Comparison of ENCODE assay signal across 8 cellular contexts in genomic region chr15:63042879-63043340, GRCh38. TPM values are rescaled to one million over a fixed set of nuclear protein-coding genes. Genes with fewer than 3 reads are reported as not detected.
DNase-seq lines count a peak whose midpoint lies in the region; ATAC-seq and TF ChIP-seq lines count a peak whose summit lies in the region.

No MANE protein-coding gene starts in this region.

- no peaks in the 10 kb centered on the region for H3K27me3 ChIP-seq in foreskin keratinocyte
- no peaks in the 10 kb centered on the region for H3K27me3 ChIP-seq in ovary

- no peak for TF ChIP-seq POLR2A in ovary (IDR thresholded peaks at IDR 0.05)

- peak overlapping the region; percentile 87 for H3K4me3 ChIP-seq in ovary

- peaks cover 76% of the 10 kb centered on the region for H3K27me3 Mint-ChIP-seq in T-helper 17 cell

- H3K27ac Mint-ChIP-seq in T-helper 17 cell: no peak overlapping the region

- H3K36me3 ChIP-seq in ES-I3 (ENCODE audit: insufficient read depth, low read length) (peaks cover 21% of the 10 kb centered on the region), ovary (no peaks in the 10 kb centered on the region)

- intact Hi-C loops in ovary (cut with DNase I): loop anchor here in 3 of 4 donors (5.0 to 10.0 kb wide), 7 partner anchors 96 to 261 kb away; partner anchors contain the start of gene RPS27L (in 1 of the 3)

- H3K4me1 Mint-ChIP-seq in T-helper 17 cell: peaks cover 17% of the 10 kb centered on the region

- peaks cover 5% of the 10 kb centered on the region for H3K36me3 Mint-ChIP-seq in T-helper 17 cell (ENCODE audit: low read depth)

- WGBS in ovary, 3 donors: 0 to 1% (median 0%) methylated on average over 26 to 31 of the region's 31 CpGs

- H3K9me3 ChIP-seq in ES-I3 (ENCODE audit: control insufficient read depth, insufficient read depth, low read length) (no peaks in the 10 kb centered on the region; the same call in 1 of the 2 replicates), T-helper 17 cell (ENCODE audit: control insufficient read depth, low read length, poor library complexity, severe bottlenecking) (no peaks in the 10 kb centered on the region), ovary (no peaks in the 10 kb centered on the region)

- peak overlapping the region; percentile 97 for H3K9ac ChIP-seq in ES-I3 (ENCODE audit: low read depth, low read length)

- peak overlapping the region; percentile 84 for H3K4me3 Mint-ChIP-seq in T-helper 17 cell

- TF ChIP-seq EP300 in ovary (IDR thresholded peaks at IDR 0.05): no peak

- peak; percentile 20 for ATAC-seq in T-helper 17 cell
- ATAC-seq in foreskin keratinocyte: peak; percentile 4
- no peak for ATAC-seq in GM21423 (IDR thresholded peaks at IDR 0.05; ENCODE audit: unreplicated experiment)
- no peak for ATAC-seq in HG02973 (IDR thresholded peaks at IDR 0.05; ENCODE audit: unreplicated experiment)
- no peak for ATAC-seq in GM19324 (IDR thresholded peaks at IDR 0.05; ENCODE audit: low FRiP score, unreplicated experiment)
- ATAC-seq in GM21528 (IDR thresholded peaks at IDR 0.05; ENCODE audit: low FRiP score, unreplicated experiment): no peak

- DNase-seq in T-helper 17 cell: no peak
- peak in 1 of 2 donors; percentile 50 for DNase-seq in foreskin keratinocyte
- no peak for DNase-seq in ovary

- H3K4me1 ChIP-seq in ES-I3 (ENCODE audit: insufficient read depth, low read length) (peaks cover 44% of the 10 kb centered on the region), foreskin keratinocyte (peaks cover 40% of the 10 kb centered on the region), ovary (ENCODE audit: insufficient read depth) (no peaks in the 10 kb centered on the region)

- H3K27ac ChIP-seq in foreskin keratinocyte (peak overlapping the region; percentile 38), ovary (peak overlapping the region; percentile 3 to 73)

- TF ChIP-seq CTCF in foreskin keratinocyte (conservative IDR thresholded peaks at IDR 0.05): no peak
- no peak for TF ChIP-seq CTCF in ovary (IDR thresholded peaks at IDR 0.05)

RNA-seq across cellular contexts. Expression of gene TPM1, which starts 0.4 kb away (rescaled TPM):
- total RNA-seq in T-helper 17 cell (10 to 100 TPM; 10.4 to 32.4 TPM), foreskin keratinocyte (152 and 167 TPM in 2 replicates), ovary (100 to 1,000 TPM; 204 to 695 (median 319) TPM)
- polyA plus RNA-seq in foreskin keratinocyte (116 and 124 TPM in 2 replicates), ovary (100 to 1,000 TPM; 332 to 676 TPM)

Comparison
In these comparisons a context has a peak if more than half of its experiments do, and no peak if none do; other contexts are left out.
1. ATAC-seq: peak in T-helper 17 cell (single experiment) and foreskin keratinocyte (single experiment); none in GM21423 (single experiment), HG02973 (single experiment), GM19324 (single experiment) and GM21528 (single experiment).